In genomic region chr17:8063761-8064589, GRCh38 we compare ENCODE assay signal across 2 cellular contexts.
TF ChIP-seq lines count a peak whose summit lies in the region.

No MANE protein-coding gene starts in this region.

TF ChIP-seq in HEK293, 187 proteins besides CTCF, POLR2A, EP300 and RAD21:
- TF ChIP-seq YY2 (tag by site-specific recombination; IDR thresholded peaks at IDR 0.05), result no peak
- no peak for TF ChIP-seq ZNF530 (tag by site-specific recombination; IDR thresholded peaks at IDR 0.05; ENCODE audit: low read depth)
- no peak for TF ChIP-seq ZNF621 (tag by site-specific recombination; IDR thresholded peaks at IDR 0.05)
- no peak for TF ChIP-seq ZNF10 (tag by site-specific recombination; IDR thresholded peaks at IDR 0.05)
- no peak for TF ChIP-seq SP3 (tag by site-specific recombination; IDR thresholded peaks at IDR 0.05)
- TF ChIP-seq ZNF48 (tag by site-specific recombination; IDR thresholded peaks at IDR 0.05), result no peak
- no peak for TF ChIP-seq WT1 (tag by site-specific recombination; IDR thresholded peaks at IDR 0.05)
- TF ChIP-seq ZNF394 (tag by site-specific recombination; IDR thresholded peaks at IDR 0.05; ENCODE audit: borderline replicate concordance), result peak; percentile 30; the same call in 1 of the 2 replicates
- TF ChIP-seq PRDM10 (tag by site-specific recombination; IDR thresholded peaks at IDR 0.05), result peak; percentile 53
- TF ChIP-seq ZNF549 (tag by site-specific recombination; IDR thresholded peaks at IDR 0.05), result no peak
- no peak for TF ChIP-seq ZBTB7A (tag by site-specific recombination; IDR thresholded peaks at IDR 0.05; ENCODE audit: low read depth)

TF ChIP-seq in H1, 55 proteins besides CTCF, POLR2A, EP300 and RAD21:
- no peak for TF ChIP-seq PHF8 (conservative IDR thresholded peaks at IDR 0.05; ENCODE audit: low read depth, low read length)
- TF ChIP-seq KDM4A (IDR thresholded peaks at IDR 0.05; ENCODE audit: low read depth, low read length, severe bottlenecking), result peak; percentile 44
